In the genomic region with DNA sequence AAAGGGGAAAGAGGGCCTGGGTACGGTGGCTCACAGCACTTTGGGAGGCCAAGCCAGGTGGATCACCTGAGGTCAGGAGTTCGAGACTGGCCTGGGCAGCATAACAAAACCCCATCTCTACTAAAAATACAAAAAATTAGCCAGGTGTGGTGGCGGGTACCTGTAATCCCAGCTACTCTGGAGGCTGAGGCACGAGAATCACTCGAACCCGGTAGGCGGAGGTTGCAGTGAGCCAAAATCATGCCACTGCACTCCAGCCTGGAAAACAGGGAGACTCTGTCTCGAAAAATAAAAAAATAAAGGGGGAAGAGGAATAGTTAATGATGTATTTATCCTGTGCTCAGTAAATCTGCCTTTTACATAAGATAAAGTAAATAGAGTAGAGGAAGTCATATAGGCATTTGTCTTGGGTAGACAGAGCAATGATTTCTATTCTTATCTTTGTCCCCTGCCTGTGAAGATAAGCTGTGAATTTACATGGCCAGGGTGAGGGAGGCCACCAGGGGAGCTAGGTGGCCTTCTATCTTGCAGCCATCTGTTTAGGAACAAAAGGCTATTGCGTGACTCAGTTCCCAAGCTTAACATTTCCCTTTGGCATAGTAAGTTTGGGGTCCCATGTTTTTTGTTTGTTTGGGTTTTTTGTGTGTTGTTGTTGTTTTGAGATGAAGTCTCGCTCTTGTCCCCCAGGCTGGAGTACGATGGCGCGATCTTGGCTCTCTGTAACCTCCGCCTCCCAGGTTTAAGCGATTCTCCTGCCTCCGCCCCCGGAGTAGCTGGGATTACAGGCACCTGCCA, we compare ENCODE assay signal across 18 cellular contexts.
DNase-seq lines count a peak whose midpoint lies in the region; ATAC-seq, FAIRE-seq and TF ChIP-seq lines count a peak whose summit lies in the region.
"Had no signal": no experiment of that assay in that cellular context is flagged by ENCODE, and none has a peak within 500 bp of the region (broad histone marks: within the 10 kb centered on the region; RNA-seq: fewer than 3 reads in every experiment).

No MANE protein-coding gene starts in this region.

- no peak overlapping the region for H2BK20ac ChIP-seq in H9 (ENCODE audit: low read depth, low read length, poor library complexity, severe bottlenecking)

- H3K18ac ChIP-seq in H9 (ENCODE audit: insufficient read length, low read depth, low read length) (no peak overlapping the region), mesendoderm (ENCODE audit: low read length) (no peak overlapping the region)

- no peak overlapping the region for H3K23ac ChIP-seq in H9 (ENCODE audit: insufficient read length, low read depth, low read length)
- no peak overlapping the region for H3K23ac ChIP-seq in mesendoderm (ENCODE audit: low read length)

- H3K4me1 Mint-ChIP-seq in H9 = peaks cover 26 to 40% of the 10 kb centered on the region in 2 experiments
- no peaks in the 10 kb centered on the region for H3K4me1 Mint-ChIP-seq in activated naive CD4-positive, alpha-beta T cell treated with anti-CD3 and anti-CD28 coated beads, Interleukin-2, amount 10 ng/mL, durations not matched to agents 7 days and 5 days
- H3K4me1 Mint-ChIP-seq: activated naive CD8-positive, alpha-beta T cell treated with anti-CD3 and anti-CD28 coated beads, Interleukin-2, amount 10 ng/mL, durations not matched to agents 7 days and 5 days had no signal

- no peaks in the 10 kb centered on the region for H4K20me1 ChIP-seq in H9 (ENCODE audit: control insufficient read depth, insufficient read depth, insufficient read length)

- H3K79me2 ChIP-seq in H9 (ENCODE audit: insufficient read depth, low read length) = no peaks in the 10 kb centered on the region
- no peaks in the 10 kb centered on the region for H3K79me2 ChIP-seq in mesendoderm (ENCODE audit: control insufficient read depth, insufficient read depth, low read length)

- H3K56ac ChIP-seq in H9 (ENCODE audit: insufficient read length, low read depth, low read length) (no peak overlapping the region), mesendoderm (ENCODE audit: low read length) (peak overlapping the region; percentile 42)

- no peaks in the 10 kb centered on the region for H3K79me1 ChIP-seq in H9 (ENCODE audit: insufficient read depth, low read depth, low read length, poor library complexity, severe bottlenecking)
- H3K79me1 ChIP-seq in mesendoderm (ENCODE audit: low read length) = no peaks in the 10 kb centered on the region

- no peak; the same call in 2 of the 3 replicates for TF ChIP-seq CTCF in A549 (IDR thresholded peaks at IDR 0.05)
- no peak; the same call in 2 of the 3 replicates for TF ChIP-seq CTCF in H9 (conservative IDR thresholded peaks at IDR 0.05)
- peak; percentile 23; the same call in 1 of the 2 replicates for TF ChIP-seq CTCF in VCaP (conservative IDR thresholded peaks at IDR 0.05)

- no peak overlapping the region for H3K4me3 Mint-ChIP-seq in H9
- H3K4me3 Mint-ChIP-seq in activated naive CD4-positive, alpha-beta T cell treated with anti-CD3 and anti-CD28 coated beads, Interleukin-2, amount 10 ng/mL, durations not matched to agents 7 days and 5 days = no peak overlapping the region
- H3K4me3 Mint-ChIP-seq: activated naive CD8-positive, alpha-beta T cell treated with anti-CD3 and anti-CD28 coated beads, Interleukin-2, amount 10 ng/mL, durations not matched to agents 7 days and 5 days; natural killer cell had no signal

- H3K4me2 ChIP-seq in A549 (peak overlapping the region; percentile 3; the same call in 1 of the 3 replicates), H9 (ENCODE audit: insufficient read depth, insufficient read length, low read length) (no peak overlapping the region), mesendoderm (ENCODE audit: low read length) (no peak overlapping the region)

- H3K4me1 ChIP-seq in A549 (peaks cover 83% of the 10 kb centered on the region), H9 (ENCODE audit: insufficient read depth, low read length) (no peaks in the 10 kb centered on the region), mesendoderm (ENCODE audit: control insufficient read depth, low read depth, low read length) (peaks cover 10% of the 10 kb centered on the region)

- no peak overlapping the region for H2BK12ac ChIP-seq in H9 (ENCODE audit: insufficient read length, low read depth, low read length)

- H2BK15ac ChIP-seq in H9 (ENCODE audit: low read depth, low read length) = no peak overlapping the region
- H2BK15ac ChIP-seq in mesendoderm (replicated peaks; ENCODE audit: low read depth) = no peak overlapping the region

- H2BK120ac ChIP-seq in H9 (ENCODE audit: low read depth, low read length, poor library complexity, severe bottlenecking) = no peak overlapping the region
- no peak overlapping the region for H2BK120ac ChIP-seq in mesendoderm (ENCODE audit: low read depth, low read length)

- H3K27me3 ChIP-seq in H9 (ENCODE audit: insufficient read depth, low read length) (no peaks in the 10 kb centered on the region), mesendoderm (ENCODE audit: insufficient read depth, low read length, poor library complexity) (no peaks in the 10 kb centered on the region)
- H3K27me3 ChIP-seq: body of pancreas, Peyer's patch had no signal

- no peak for FAIRE-seq in A549 (lab: Jason Lieb, UNC)

- no peak overlapping the region for H3T11ph ChIP-seq in H9 (ENCODE audit: low read length)

- 88% methylated on average over 17 of the region's 17 CpGs for WGBS in A549 (ENCODE audit: missing lambda C conversion rate)
- no CpG with 5 or more reads among the region's 17 CpGs for WGBS in H9 (ENCODE audit: extremely low coverage, insufficient read length, low lambda C conversion rate)
- no CpG with 5 or more reads among the region's 17 CpGs for WGBS in mesendoderm (ENCODE audit: extremely low coverage, insufficient coverage, low lambda C conversion rate)

- intact Hi-C loops in head of caudate nucleus (cut with DNase I) = no loop called here

- H3K27ac Mint-ChIP-seq in H9 = peak overlapping the region; percentile 63 to 82 (median 70); a peak in 4 of 7 replicates
- no peak overlapping the region for H3K27ac Mint-ChIP-seq in activated naive CD4-positive, alpha-beta T cell treated with anti-CD3 and anti-CD28 coated beads, Interleukin-2, amount 10 ng/mL, durations not matched to agents 7 days and 5 days
- H3K27ac Mint-ChIP-seq: activated naive CD8-positive, alpha-beta T cell treated with anti-CD3 and anti-CD28 coated beads, Interleukin-2, amount 10 ng/mL, durations not matched to agents 7 days and 5 days; natural killer cell had no signal

- no peak for TF ChIP-seq POLR2A in A549 (IDR thresholded peaks at IDR 0.05; ENCODE audit: low read length)

- TF ChIP-seq EP300 in A549 (IDR thresholded peaks at IDR 0.05) = no peak

- no peak for DNase-seq in A549 (ENCODE audit: low read depth in 1 of 2, low spot score in 1 of 2)
- no peak for DNase-seq in H9
- DNase-seq in mesendoderm = peak; percentile 89
- DNase-seq in iPS-NIHi7 (ENCODE audit: extremely low spot score) = no peak
- DNase-seq in stimulated activated CD4-positive, alpha-beta T cell treated with anti-CD3 and anti-CD28 coated beads, Interleukin-15, amount 100 ng/mL, for 24 hours = no peak
- DNase-seq in activated naive CD4-positive, alpha-beta T cell treated with anti-CD3 and anti-CD28 coated beads, Interleukin-2, amount 10 ng/mL, durations not matched to agents 7 days and 5 days = no peak
- no peak for DNase-seq in head of caudate nucleus
- DNase-seq: activated CD4-positive, alpha-beta T cell treated with anti-CD3 and anti-CD28 coated beads for 1 hour; activated CD8-positive, alpha-beta memory T cell treated with anti-CD3 and anti-CD28 coated beads for 24 hours; activated naive CD8-positive, alpha-beta T cell treated with anti-CD3 and anti-CD28 coated beads, Interleukin-2, amount 10 ng/mL, durations not matched to agents 7 days and 5 days; body of pancreas; foreskin melanocyte; kidney glomerular epithelial cell; natural killer cell; NCI-H1417; Peyer's patch had no signal

- no peak overlapping the region for H2BK5ac ChIP-seq in H9 (ENCODE audit: insufficient read length, low read length)
- no peak overlapping the region for H2BK5ac ChIP-seq in mesendoderm (ENCODE audit: low read length)

- POLR2A ChIA-PET in A549 (lab: Yijun Ruan, JAX) = no interaction called here

- H2AFZ ChIP-seq in H9 (ENCODE audit: low read length) = no peak overlapping the region

- H3K27me3 Mint-ChIP-seq in H9 (ENCODE audit: low read depth) = no peaks in the 10 kb centered on the region; the same call in 1 of the 2 replicates
- H3K27me3 Mint-ChIP-seq in activated naive CD4-positive, alpha-beta T cell treated with anti-CD3 and anti-CD28 coated beads, Interleukin-2, amount 10 ng/mL, durations not matched to agents 7 days and 5 days = no peaks in the 10 kb centered on the region
- H3K27me3 Mint-ChIP-seq: activated naive CD8-positive, alpha-beta T cell treated with anti-CD3 and anti-CD28 coated beads, Interleukin-2, amount 10 ng/mL, durations not matched to agents 7 days and 5 days had no signal

- no peak for ATAC-seq in A549
- ATAC-seq: body of pancreas, natural killer cell had no signal

- H3K36me3 ChIP-seq in mesendoderm (ENCODE audit: control insufficient read depth, insufficient read depth, low read length) = peaks cover 1% of the 10 kb centered on the region
- H3K36me3 ChIP-seq: Peyer's patch had no signal

- H3K36me3 Mint-ChIP-seq in H9 (ENCODE audit: insufficient read depth in 1 of 3, low read depth in 3 of 3) = peaks cover 2 to 11% (median 9%) of the 10 kb centered on the region in 3 experiments; a peak in 4 of 7 replicates
- no peaks in the 10 kb centered on the region for H3K36me3 Mint-ChIP-seq in activated naive CD4-positive, alpha-beta T cell treated with anti-CD3 and anti-CD28 coated beads, Interleukin-2, amount 10 ng/mL, durations not matched to agents 7 days and 5 days
- H3K36me3 Mint-ChIP-seq: activated naive CD8-positive, alpha-beta T cell treated with anti-CD3 and anti-CD28 coated beads, Interleukin-2, amount 10 ng/mL, durations not matched to agents 7 days and 5 days; natural killer cell had no signal

- H3K9me3 ChIP-seq in A549 = no peaks in the 10 kb centered on the region
- H3K9me3 ChIP-seq in H9 (ENCODE audit: control insufficient read depth, low read depth, low read length) = no peaks in the 10 kb centered on the region
- H3K9me3 ChIP-seq: body of pancreas, Peyer's patch had no signal

- no peak for TF ChIP-seq RAD21 in A549 (conservative IDR thresholded peaks at IDR 0.05 in 1 of 2, IDR thresholded peaks at IDR 0.05 in 1 of 2)

- no peak overlapping the region for H4K5ac ChIP-seq in H9 (ENCODE audit: insufficient read length, low read depth, low read length)
- no peak overlapping the region for H4K5ac ChIP-seq in mesendoderm (ENCODE audit: low read length)

- no peaks in the 10 kb centered on the region for H3K23me2 ChIP-seq in H9 (ENCODE audit: insufficient read length, low read depth, low read length, poor library complexity, severe bottlenecking)

- H3K9me3 Mint-ChIP-seq in H9 = no peaks in the 10 kb centered on the region
- no peaks in the 10 kb centered on the region for H3K9me3 Mint-ChIP-seq in activated naive CD4-positive, alpha-beta T cell treated with anti-CD3 and anti-CD28 coated beads, Interleukin-2, amount 10 ng/mL, durations not matched to agents 7 days and 5 days
- H3K9me3 Mint-ChIP-seq: activated naive CD8-positive, alpha-beta T cell treated with anti-CD3 and anti-CD28 coated beads, Interleukin-2, amount 10 ng/mL, durations not matched to agents 7 days and 5 days; natural killer cell had no signal

- no peak overlapping the region for H3K9ac ChIP-seq in H9 (ENCODE audit: extremely low read depth, insufficient read length, low read length)
- no peak overlapping the region for H3K9ac ChIP-seq in mesendoderm (ENCODE audit: low read length)

- no peak overlapping the region for H4K91ac ChIP-seq in H9 (ENCODE audit: insufficient read length, low read depth, low read length)

- H3K4me3 ChIP-seq in A549 (no peak overlapping the region), mesendoderm (ENCODE audit: low read length) (no peak overlapping the region)
- H3K4me3 ChIP-seq: body of pancreas, coronary artery, Peyer's patch had no signal

- H4K8ac ChIP-seq in H9 (replicated peaks; ENCODE audit: insufficient read length, low read depth, low read length) (no peak overlapping the region), mesendoderm (ENCODE audit: low read depth, low read length) (no peak overlapping the region)

- CTCF ChIA-PET in A549 (lab: Yijun Ruan, JAX) = interaction anchor here (0.6 to 2.0 kb wide), 9 partner anchors 8 to 171 kb away, joined by 3 to 10 read pairs (median 3); no protein-coding TSS in a partner anchor
- CTCF ChIA-PET in activated naive CD4-positive, alpha-beta T cell treated with anti-CD3 and anti-CD28 coated beads, Interleukin-2, amount 10 ng/mL, durations not matched to agents 7 days and 5 days (lab: Charles Lee) = no interaction called here

- no peak overlapping the region for H3K14ac ChIP-seq in H9 (ENCODE audit: insufficient read depth, low read length)

- peak overlapping the region; percentile 30 to 95; a peak in 4 of 6 replicates for H3K27ac ChIP-seq in A549
- no peak overlapping the region for H3K27ac ChIP-seq in H9 (ENCODE audit: insufficient read length, low read depth, low read length)
- no peak overlapping the region for H3K27ac ChIP-seq in VCaP
- H3K27ac ChIP-seq in mesendoderm (ENCODE audit: low read depth, low read length) = peak overlapping the region; percentile 46
- H3K27ac ChIP-seq: body of pancreas, coronary artery, Peyer's patch had no signal

- H2AK5ac ChIP-seq in H9 (ENCODE audit: insufficient read length, low read length) (no peak overlapping the region), mesendoderm (ENCODE audit: low read length) (no peak overlapping the region)

- H3K4ac ChIP-seq in H9 (ENCODE audit: low read depth, low read length) = no peak overlapping the region
- H3K4ac ChIP-seq in mesendoderm (ENCODE audit: low read depth, low read length) = no peak overlapping the region

Comparison
In these comparisons a context has a peak if more than half of its experiments do, and no peak if none do; other contexts are left out.
1. H3K27ac ChIP-seq: peak in A549 (2 of 2) and mesendoderm (single experiment); none in H9 (single experiment) and VCaP (single experiment).